Comparison of ENCODE assay signal across 10 cellular contexts in genomic region chr16:5633845-5634440, GRCh38.
DNase-seq lines count a peak whose midpoint lies in the region; ATAC-seq and TF ChIP-seq lines count a peak whose summit lies in the region.
"Had no signal": no experiment of that assay in that cellular context is flagged by ENCODE, and none has a peak within 500 bp of the region (broad histone marks: within the 10 kb centered on the region; RNA-seq: fewer than 3 reads in every experiment).

No MANE protein-coding gene starts in this region.

- H3K4me3 ChIP-seq in GM23338 (no peak overlapping the region), PC-3 (ENCODE audit: low read length) (no peak overlapping the region)
- H3K4me3 ChIP-seq: SJSA1 had no signal

- H3K4me2 ChIP-seq in GM23338 (no peak overlapping the region), PC-3 (ENCODE audit: low read length) (no peak overlapping the region)

- H3K36me3 Mint-ChIP-seq in GM23338 (ENCODE audit: low read depth) (no peaks in the 10 kb centered on the region), glutamatergic neuron (ENCODE audit: unreplicated experiment) (no peaks in the 10 kb centered on the region)
- no peaks in the 10 kb centered on the region for H3K36me3 Mint-ChIP-seq in stimulated activated effector memory CD8-positive, alpha-beta T cell treated with anti-CD3 and anti-CD28 coated beads, Interleukin-12 subunit alpha, Interleukin-12 subunit beta, amount 100 ng/mL, for 72 hours

- CTCF ChIA-PET in PC-3 (lab: Charles Lee) = no interaction called here

- H3K27me3 Mint-ChIP-seq in GM23338 (ENCODE audit: insufficient read depth, low read depth, poor library complexity) = peaks cover 5% of the 10 kb centered on the region
- peaks cover 2% of the 10 kb centered on the region for H3K27me3 Mint-ChIP-seq in glutamatergic neuron (ENCODE audit: unreplicated experiment)

- H3K4me3 Mint-ChIP-seq in GM23338 = no peak overlapping the region
- no peak overlapping the region for H3K4me3 Mint-ChIP-seq in glutamatergic neuron (ENCODE audit: unreplicated experiment)
- no peak overlapping the region for H3K4me3 Mint-ChIP-seq in stimulated activated effector memory CD8-positive, alpha-beta T cell treated with anti-CD3 and anti-CD28 coated beads, Interleukin-12 subunit alpha, Interleukin-12 subunit beta, amount 100 ng/mL, for 72 hours

- no peak overlapping the region for H3K9ac ChIP-seq in PC-3 (ENCODE audit: low read length)

- BruUV-seq in PC-3 (replicated peaks; lab: Mats Ljungman, UMichigan) = no TSS peak

- H3K9me2 ChIP-seq in GM23338 (ENCODE audit: insufficient read depth) (no peaks in the 10 kb centered on the region), PC-3 (replicated peaks; ENCODE audit: low read length) (no peaks in the 10 kb centered on the region)

- H3K4me1 ChIP-seq in GM23338 (ENCODE audit: insufficient read depth) (peaks cover 7% of the 10 kb centered on the region; the same call in 1 of the 2 replicates), PC-3 (ENCODE audit: insufficient read depth, low read length) (no peaks in the 10 kb centered on the region)
- H3K4me1 ChIP-seq: SJSA1 had no signal

- intact Hi-C loops in PC-3 (cut with micrococcal nuclease) = no loop called here

- H3F3A ChIP-seq in GM23338 (replicated peaks; ENCODE audit: low read depth) (no peaks in the 10 kb centered on the region), PC-3 (ENCODE audit: low read length, unreplicated experiment) (no peaks in the 10 kb centered on the region)

- H3K27ac Mint-ChIP-seq in GM23338 (no peak overlapping the region), glutamatergic neuron (ENCODE audit: unreplicated experiment) (no peak overlapping the region)
- no peak overlapping the region for H3K27ac Mint-ChIP-seq in stimulated activated effector memory CD8-positive, alpha-beta T cell treated with anti-CD3 and anti-CD28 coated beads, Interleukin-12 subunit alpha, Interleukin-12 subunit beta, amount 100 ng/mL, for 72 hours

- H3K36me3 ChIP-seq in GM23338 (ENCODE audit: insufficient read depth) (no peaks in the 10 kb centered on the region), PC-3 (ENCODE audit: low read depth, low read length) (no peaks in the 10 kb centered on the region)
- H3K36me3 ChIP-seq: SJSA1 had no signal

- H2AFZ ChIP-seq in GM23338 = no peak overlapping the region
- no peak overlapping the region for H2AFZ ChIP-seq in PC-3 (ENCODE audit: low read length)

- H3K4me1 Mint-ChIP-seq in GM23338 (peaks cover 8% of the 10 kb centered on the region), glutamatergic neuron (ENCODE audit: low read depth, unreplicated experiment) (no peaks in the 10 kb centered on the region)
- no peaks in the 10 kb centered on the region for H3K4me1 Mint-ChIP-seq in stimulated activated effector memory CD8-positive, alpha-beta T cell treated with anti-CD3 and anti-CD28 coated beads, Interleukin-12 subunit alpha, Interleukin-12 subunit beta, amount 100 ng/mL, for 72 hours

- no peaks in the 10 kb centered on the region for H3K9me3 ChIP-seq in PC-3 (ENCODE audit: low read length)
- H3K9me3 ChIP-seq: SJSA1 had no signal

- H3K9me3 Mint-ChIP-seq in GM23338 (no peaks in the 10 kb centered on the region), glutamatergic neuron (ENCODE audit: unreplicated experiment) (peaks cover 2% of the 10 kb centered on the region)
- peaks cover 3% of the 10 kb centered on the region for H3K9me3 Mint-ChIP-seq in stimulated activated effector memory CD8-positive, alpha-beta T cell treated with anti-CD3 and anti-CD28 coated beads, Interleukin-12 subunit alpha, Interleukin-12 subunit beta, amount 100 ng/mL, for 72 hours

- DNase-seq in AML-193 (lab: John Stamatoyannopoulos, UW) (peak; percentile 1 to 20), GM23338 (ENCODE audit: low spot score) (peak; percentile 80), PC-3 (peak; percentile 35), glutamatergic neuron (no peak), 8988T (no peak)
- DNase-seq in stimulated activated naive CD8-positive, alpha-beta T cell treated with anti-CD3 and anti-CD28 coated beads, Interleukin-15, Interleukin-2, amounts not matched to agents 100 U/mL and 50 U/mL, for 24 hours = no peak
- DNase-seq in stimulated activated effector memory CD8-positive, alpha-beta T cell treated with anti-CD3 and anti-CD28 coated beads, Interleukin-12 subunit alpha, Interleukin-12 subunit beta, amount 100 ng/mL, for 72 hours (ENCODE audit: low spot score in 2 of 2) = no peak

- POLR2A ChIA-PET in PC-3 (lab: Charles Lee; ENCODE audit: unreplicated experiment) = no interaction called here

- H3K27ac ChIP-seq in GM23338 (ENCODE audit: low read depth) (no peak overlapping the region), PC-3 (ENCODE audit: low read length) (no peak overlapping the region)
- H3K27ac ChIP-seq: SJSA1 had no signal

- H3K27me3 ChIP-seq in GM23338 (ENCODE audit: insufficient read depth) = no peaks in the 10 kb centered on the region
- no peaks in the 10 kb centered on the region for H3K27me3 ChIP-seq in PC-3 (ENCODE audit: low read length)
- H3K27me3 ChIP-seq: SJSA1 had no signal

- peak; percentile 72 to 73 for TF ChIP-seq CTCF in GM23338 (conservative IDR thresholded peaks at IDR 0.05; ENCODE audit: low read depth in 2 of 2)
- TF ChIP-seq CTCF in PC-3 (conservative IDR thresholded peaks at IDR 0.05; ENCODE audit: low read depth, low read length) = peak; percentile 54
- peak; percentile 62 for TF ChIP-seq CTCF in glutamatergic neuron (IDR thresholded peaks at IDR 0.05; ENCODE audit: partially characterized antibody, unreplicated experiment)

- H3K79me2 ChIP-seq in GM23338 (replicated peaks; ENCODE audit: insufficient read depth) = no peaks in the 10 kb centered on the region
- H3K79me2 ChIP-seq in PC-3 (ENCODE audit: low read length) = no peaks in the 10 kb centered on the region

- H4K20me1 ChIP-seq in GM23338 (replicated peaks; ENCODE audit: insufficient read depth) = no peaks in the 10 kb centered on the region
- no peaks in the 10 kb centered on the region for H4K20me1 ChIP-seq in PC-3 (ENCODE audit: low read length)

- ATAC-seq in GM23338 = peak; percentile 64
- ATAC-seq in PC-3 = no peak
- ATAC-seq in GM21737 (IDR thresholded peaks at IDR 0.05; ENCODE audit: unreplicated experiment) = no peak
- no peak for ATAC-seq in stimulated activated naive CD8-positive, alpha-beta T cell treated with anti-CD3 and anti-CD28 coated beads, Interleukin-15, Interleukin-2, amounts not matched to agents 100 U/mL and 50 U/mL, for 24 hours
- ATAC-seq in stimulated activated effector memory CD8-positive, alpha-beta T cell treated with anti-CD3 and anti-CD28 coated beads, Interleukin-12 subunit alpha, Interleukin-12 subunit beta, amount 100 ng/mL, for 72 hours = no peak
- ATAC-seq: esophagus mucosa had no signal

TF ChIP-seq in GM23338, 12 proteins besides CTCF, POLR2A, EP300 and RAD21:
- TF ChIP-seq NANOG (IDR thresholded peaks at IDR 0.05; ENCODE audit: borderline replicate concordance) (no peak), CREB1 (CRISPR knock-in tag; IDR thresholded peaks at IDR 0.05; ENCODE audit: low read depth) (peak; percentile 55)
TF ChIP-seq in GM23338: peak in this region for 1.

Comparison
In these comparisons a context has a peak if more than half of its experiments do, and no peak if none do; other contexts are left out.
1. DNase-seq: peak in AML-193 (2 of 2), GM23338 (single experiment) and PC-3 (single experiment); none in glutamatergic neuron (single experiment), stimulated activated naive CD8-positive, alpha-beta T cell treated with anti-CD3 and anti-CD28 coated beads, Interleukin-15, Interleukin-2, amounts not matched to agents 100 U/mL and 50 U/mL, for 24 hours (single experiment), stimulated activated effector memory CD8-positive, alpha-beta T cell treated with anti-CD3 and anti-CD28 coated beads, Interleukin-12 subunit alpha, Interleukin-12 subunit beta, amount 100 ng/mL, for 72 hours (0 of 2) and 8988T (single experiment).
2. Peak in every context shown above with its lines, with median percentiles within 50 percentile points of each other: CTCF ChIP-seq.